ENCODE assay signal across 8 cellular contexts in genomic region chr16:57091200-57091989, GRCh38. TPM values are rescaled to one million over a fixed set of nuclear protein-coding genes. Genes with fewer than 3 reads are reported as not detected.
DNase-seq lines count a peak whose midpoint lies in the region; ATAC-seq and TF ChIP-seq lines count a peak whose summit lies in the region.

No MANE protein-coding gene starts in this region.

- DNase-seq in Calu3 (peak; percentile 18), MV-4-11 (lab: John Stamatoyannopoulos, UW) (peak; percentile 32), cardiac fibroblast (ENCODE audit: low read depth in 2 of 2) (peak; percentile 25 to 38), thyroid gland (peak; percentile 53 to 60), dedifferentiated amniotic fluid mesenchymal stem cell (ENCODE audit: extremely low spot score) (no peak)

- H3K27me3 ChIP-seq in liver (ENCODE audit: control insufficient read depth in 4 of 4, insufficient read depth in 4 of 4, low read length in 3 of 4) (no peaks in the 10 kb centered on the region), thyroid gland (no peaks in the 10 kb centered on the region)

- intact Hi-C loops in Calu3 (cut with micrococcal nuclease; ENCODE audit: unreplicated experiment) (loop anchor here (5.0 kb wide), 1 partner anchor 206 kb away; no protein-coding TSS in a partner anchor), thyroid gland (cut with DNase I) (no loop called here)

- H3K9me3 Mint-ChIP-seq in Calu3 (ENCODE audit: low read depth, unreplicated experiment): no peaks in the 10 kb centered on the region

- peaks cover 11% of the 10 kb centered on the region for H3K4me1 Mint-ChIP-seq in Calu3 (ENCODE audit: low read depth, unreplicated experiment)

- BruUV-seq in Calu3 (replicated peaks; lab: Mats Ljungman, UMichigan): no TSS peak

- TF ChIP-seq POLR2A in thyroid gland (IDR thresholded peaks at IDR 0.05): no peak

- WGBS in liver: 30% methylated on average over 25 of the region's 25 CpGs
- WGBS in thyroid gland, 2 donors: 29 to 31% methylated on average over 23 to 25 of the region's 25 CpGs

- no peak for TF ChIP-seq RAD21 in liver (IDR thresholded peaks at IDR 0.05)

- no peak overlapping the region for H3K27ac Mint-ChIP-seq in Calu3 (ENCODE audit: unreplicated experiment)

- no peak for ATAC-seq in GM21381 (IDR thresholded peaks at IDR 0.05; ENCODE audit: unreplicated experiment)
- no peak for ATAC-seq in HG02870 (IDR thresholded peaks at IDR 0.05; ENCODE audit: unreplicated experiment)

- CTCF ChIA-PET in Calu3 (lab: Charles Lee): interaction anchor here (0.5 to 1.6 kb wide), 2 partner anchors 10 to 95 kb away, joined by 3 to 5 read pairs; partner anchors contain the start of genes PSME3IP1 and RSPRY1

- TF ChIP-seq CTCF in Calu3 (IDR thresholded peaks at IDR 0.05; ENCODE audit: unreplicated experiment) (no peak), cardiac fibroblast (IDR thresholded peaks at IDR 0.05; ENCODE audit: low read depth, low read length) (no peak), liver (IDR thresholded peaks at IDR 0.05; ENCODE audit: low read depth, low read length, missing input control) (no peak), thyroid gland (IDR thresholded peaks at IDR 0.05) (no peak)

- H3K4me3 Mint-ChIP-seq in Calu3 (ENCODE audit: low read depth, unreplicated experiment): peak overlapping the region; percentile 27

- peaks cover 54% of the 10 kb centered on the region for H3K27me3 Mint-ChIP-seq in Calu3 (ENCODE audit: unreplicated experiment)

- H3K36me3 ChIP-seq in liver (ENCODE audit: control insufficient read depth in 4 of 4, insufficient read depth in 3 of 4, low read depth in 1 of 4, low read length in 3 of 4) (no peaks in the 10 kb centered on the region), thyroid gland (no peaks in the 10 kb centered on the region)

- H3K27ac ChIP-seq in liver (ENCODE audit: low read depth in 1 of 2, low read length in 2 of 2) (no peak overlapping the region), thyroid gland (peak overlapping the region in 2 of 3 donors; percentile 59 to 75)

- H3K4me3 ChIP-seq in cardiac fibroblast (replicated peaks in 1 of 2; ENCODE audit: low read depth in 2 of 2, low read length in 2 of 2) (peak overlapping the region in 1 of 2 donors; percentile 71), liver (ENCODE audit: low read depth in 1 of 3, low read length in 3 of 3) (peak overlapping the region in 2 of 3 donors; percentile 48 to 88), thyroid gland (replicated peaks in 1 of 3) (peak overlapping the region in 1 of 3 donors; percentile 53)

- H3K9ac ChIP-seq in liver (ENCODE audit: low read depth in 1 of 2, low read length in 2 of 2): peak overlapping the region in 1 of 2 donors; percentile 65

- H3K36me3 Mint-ChIP-seq in Calu3 (ENCODE audit: insufficient read depth, unreplicated experiment): peaks cover 14% of the 10 kb centered on the region

- H3K4me1 ChIP-seq in liver (ENCODE audit: control insufficient read depth in 4 of 4, insufficient read depth in 4 of 4, low read length in 3 of 4) (peaks cover 6 to 19% (median 10%) of the 10 kb centered on the region in 4 donors), thyroid gland (peaks cover 20 to 27% of the 10 kb centered on the region in 2 donors)

- H3K9me3 ChIP-seq in liver (ENCODE audit: control insufficient read depth in 4 of 4, low read length in 3 of 4) (no peaks in the 10 kb centered on the region), thyroid gland (no peaks in the 10 kb centered on the region)

TF ChIP-seq in liver, 16 proteins besides CTCF, POLR2A, EP300 and RAD21:
- no peak for TF ChIP-seq TAF1 (conservative IDR thresholded peaks at IDR 0.05)
- no peak for TF ChIP-seq NR2F2 (IDR thresholded peaks at IDR 0.05)
- no peak for TF ChIP-seq EGR1 (IDR thresholded peaks at IDR 0.05; ENCODE audit: low read depth in 2 of 2)
- no peak for TF ChIP-seq GABPA (IDR thresholded peaks at IDR 0.05 in 1 of 2, conservative IDR thresholded peaks at IDR 0.05 in 1 of 2)
- TF ChIP-seq YY1 (IDR thresholded peaks at IDR 0.05): no peak
- TF ChIP-seq HNF4A (conservative IDR thresholded peaks at IDR 0.05): no peak
- TF ChIP-seq REST (IDR thresholded peaks at IDR 0.05): no peak
- no peak for TF ChIP-seq RXRA (IDR thresholded peaks at IDR 0.05)
- no peak for TF ChIP-seq MAX (IDR thresholded peaks at IDR 0.05)
- no peak for TF ChIP-seq FOXA1 (IDR thresholded peaks at IDR 0.05)
- TF ChIP-seq SP1 (IDR thresholded peaks at IDR 0.05): no peak
- TF ChIP-seq FOXA2 (IDR thresholded peaks at IDR 0.05): no peak
- TF ChIP-seq HNF4G (IDR thresholded peaks at IDR 0.05): no peak
- no peak for TF ChIP-seq JUND (IDR thresholded peaks at IDR 0.05)
- TF ChIP-seq ATF3 (IDR thresholded peaks at IDR 0.05): no peak
- no peak for TF ChIP-seq ZBTB33 (IDR thresholded peaks at IDR 0.05)

RNA-seq across cellular contexts. Expression of gene CPNE2, which starts 1.0 kb away (rescaled TPM):
- total RNA-seq in Calu3 (2022): 12.9 and 14.5 TPM in 2 replicates
- total RNA-seq in liver: 10 to 100 TPM; 10.1 to 11.9 TPM
- polyA plus RNA-seq in liver: 10 to 100 TPM in 1 of 2 donors, 1 to 10 TPM in 1; 6.8 to 14.6 TPM
- 10 to 100 TPM; 26.6 to 33.3 (median 29.2) TPM for total RNA-seq in thyroid gland

Comparison
In these comparisons a context has a peak if more than half of its experiments do, and no peak if none do; other contexts are left out.
1. H3K27ac ChIP-seq: peak in thyroid gland (2 of 3); none in liver (0 of 2).